Comparison of ENCODE assay signal across 1 cellular context in the genomic region with DNA sequence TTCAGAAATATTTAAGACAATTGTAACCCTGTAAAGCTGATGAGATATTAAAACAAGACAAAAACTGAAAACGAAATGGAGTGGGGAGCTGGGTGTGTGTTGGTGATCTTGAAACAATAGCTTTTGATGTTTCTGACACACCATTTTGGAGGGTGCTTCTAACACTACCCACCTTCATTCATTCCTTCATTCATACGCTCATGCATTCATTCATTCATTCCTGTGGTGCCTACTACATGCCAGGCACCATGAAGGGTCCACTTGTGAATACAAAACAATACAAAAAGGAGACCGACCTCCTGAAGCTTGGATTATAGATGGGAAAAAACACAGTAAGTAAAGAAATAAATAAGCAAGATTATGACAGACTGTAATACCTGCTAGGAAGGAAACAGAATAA.
TF ChIP-seq lines count a peak whose summit lies in the region.

No MANE protein-coding gene starts in this region.

TF ChIP-seq in WTC11, 78 proteins besides CTCF, POLR2A, EP300 and RAD21 (continued from another document):
- TF ChIP-seq, protein P1, sequence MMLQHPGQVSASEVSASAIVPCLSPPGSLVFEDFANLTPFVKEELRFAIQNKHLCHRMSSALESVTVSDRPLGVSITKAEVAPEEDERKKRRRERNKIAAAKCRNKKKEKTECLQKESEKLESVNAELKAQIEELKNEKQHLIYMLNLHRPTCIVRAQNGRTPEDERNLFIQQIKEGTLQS (CRISPR knock-in tag; conservative IDR thresholded peaks at IDR 0.05), result no peak
- TF ChIP-seq, protein P2, sequence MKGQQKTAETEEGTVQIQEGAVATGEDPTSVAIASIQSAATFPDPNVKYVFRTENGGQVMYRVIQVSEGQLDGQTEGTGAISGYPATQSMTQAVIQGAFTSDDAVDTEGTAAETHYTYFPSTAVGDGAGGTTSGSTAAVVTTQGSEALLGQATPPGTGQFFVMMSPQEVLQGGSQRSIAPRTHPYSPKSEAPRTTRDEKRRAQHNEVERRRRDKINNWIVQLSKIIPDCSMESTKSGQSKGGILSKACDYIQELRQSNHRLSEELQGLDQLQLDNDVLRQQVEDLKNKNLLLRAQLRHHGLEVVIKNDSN (CRISPR knock-in tag; IDR thresholded peaks at IDR 0.05), result no peak
- TF ChIP-seq, protein P3, sequence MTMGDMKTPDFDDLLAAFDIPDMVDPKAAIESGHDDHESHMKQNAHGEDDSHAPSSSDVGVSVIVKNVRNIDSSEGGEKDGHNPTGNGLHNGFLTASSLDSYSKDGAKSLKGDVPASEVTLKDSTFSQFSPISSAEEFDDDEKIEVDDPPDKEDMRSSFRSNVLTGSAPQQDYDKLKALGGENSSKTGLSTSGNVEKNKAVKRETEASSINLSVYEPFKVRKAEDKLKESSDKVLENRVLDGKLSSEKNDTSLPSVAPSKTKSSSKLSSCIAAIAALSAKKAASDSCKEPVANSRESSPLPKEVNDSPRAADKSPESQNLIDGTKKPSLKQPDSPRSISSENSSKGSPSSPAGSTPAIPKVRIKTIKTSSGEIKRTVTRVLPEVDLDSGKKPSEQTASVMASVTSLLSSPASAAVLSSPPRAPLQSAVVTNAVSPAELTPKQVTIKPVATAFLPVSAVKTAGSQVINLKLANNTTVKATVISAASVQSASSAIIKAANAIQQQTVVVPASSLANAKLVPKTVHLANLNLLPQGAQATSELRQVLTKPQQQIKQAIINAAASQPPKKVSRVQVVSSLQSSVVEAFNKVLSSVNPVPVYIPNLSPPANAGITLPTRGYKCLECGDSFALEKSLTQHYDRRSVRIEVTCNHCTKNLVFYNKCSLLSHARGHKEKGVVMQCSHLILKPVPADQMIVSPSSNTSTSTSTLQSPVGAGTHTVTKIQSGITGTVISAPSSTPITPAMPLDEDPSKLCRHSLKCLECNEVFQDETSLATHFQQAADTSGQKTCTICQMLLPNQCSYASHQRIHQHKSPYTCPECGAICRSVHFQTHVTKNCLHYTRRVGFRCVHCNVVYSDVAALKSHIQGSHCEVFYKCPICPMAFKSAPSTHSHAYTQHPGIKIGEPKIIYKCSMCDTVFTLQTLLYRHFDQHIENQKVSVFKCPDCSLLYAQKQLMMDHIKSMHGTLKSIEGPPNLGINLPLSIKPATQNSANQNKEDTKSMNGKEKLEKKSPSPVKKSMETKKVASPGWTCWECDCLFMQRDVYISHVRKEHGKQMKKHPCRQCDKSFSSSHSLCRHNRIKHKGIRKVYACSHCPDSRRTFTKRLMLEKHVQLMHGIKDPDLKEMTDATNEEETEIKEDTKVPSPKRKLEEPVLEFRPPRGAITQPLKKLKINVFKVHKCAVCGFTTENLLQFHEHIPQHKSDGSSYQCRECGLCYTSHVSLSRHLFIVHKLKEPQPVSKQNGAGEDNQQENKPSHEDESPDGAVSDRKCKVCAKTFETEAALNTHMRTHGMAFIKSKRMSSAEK (CRISPR knock-in tag; IDR thresholded peaks at IDR 0.05; ENCODE audit: borderline replicate concordance), result no peak
TF ChIP-seq in WTC11: peak in this region for 0.
